8 cellular contexts compared by ENCODE assay signal in genomic region chr10:21533577-21534475, GRCh38. TPM values are rescaled to one million over a fixed set of nuclear protein-coding genes. Genes with fewer than 3 reads are reported as not detected.
DNase-seq lines count a peak whose midpoint lies in the region; ATAC-seq, FAIRE-seq and TF ChIP-seq lines count a peak whose summit lies in the region.

MLLT10 (plus strand) TSS chr10:21534232; CDS start chr10:21534645, 413 bp downstream.

- peak within 1 kb of the TSS; percentile 88 for H3K4me3 Mint-ChIP-seq in T-helper 2 cell treated with Interferon-gamma antibody and Interleukin-4, amounts not matched to agents 5 μg/mL and 100 μg/mL, for 36 hours
- H3K4me3 Mint-ChIP-seq in astrocyte (ENCODE audit: unreplicated experiment) = peak within 1 kb of the TSS; percentile 89

- H3K9ac ChIP-seq in astrocyte (ENCODE audit: low read length) = peak within 1 kb of the TSS; percentile 81

- peaks cover 17% of the 10 kb centered on the region for H3K36me3 Mint-ChIP-seq in T-helper 2 cell treated with Interferon-gamma antibody and Interleukin-4, amounts not matched to agents 5 μg/mL and 100 μg/mL, for 36 hours (ENCODE audit: low read depth)
- H3K36me3 Mint-ChIP-seq in astrocyte (ENCODE audit: low read depth, unreplicated experiment) = no peaks in the 10 kb centered on the region

- H3K27me3 ChIP-seq in astrocyte (ENCODE audit: insufficient read depth, low read length) = no peaks in the 10 kb centered on the region

- peaks cover 22% of the 10 kb centered on the region for H3K4me1 Mint-ChIP-seq in T-helper 2 cell treated with Interferon-gamma antibody and Interleukin-4, amounts not matched to agents 5 μg/mL and 100 μg/mL, for 36 hours (ENCODE audit: low read depth)
- H3K4me1 Mint-ChIP-seq in astrocyte (ENCODE audit: low read depth, unreplicated experiment) = peaks cover 23% of the 10 kb centered on the region

- in situ Hi-C loops in GM13977 (cut with MboI; ENCODE audit: low pct_unique_long_range_greater_than_20kb, low sequenced_read_pairs, unreplicated experiment) = no loop called here

- ATAC-seq in HG02840 (IDR thresholded peaks at IDR 0.05; ENCODE audit: low FRiP score, unreplicated experiment) = peak; percentile 79

- DNase-seq in GM13977 (ENCODE audit: low spot score) (peak; percentile 96), NCI-H1694 (lab: John Stamatoyannopoulos, UW) (peak; percentile 77), astrocyte (ENCODE audit: low read depth) (peak; percentile 93), hepatic stellate cell (ENCODE audit: low spot score) (peak; percentile 93), retinal pigment epithelial cell (ENCODE audit: low read depth) (peak; percentile 86), OCI-M2 (lab: John Stamatoyannopoulos, UW; ENCODE audit: unreplicated experiment) (no peak)
- DNase-seq in T-helper 2 cell treated with Interferon-gamma antibody and Interleukin-4, amounts not matched to agents 5 μg/mL and 100 μg/mL, for 36 hours (ENCODE audit: low spot score) = peak; percentile 89

- peaks cover 41% of the 10 kb centered on the region for H3K79me2 ChIP-seq in astrocyte (ENCODE audit: insufficient read depth, low read length)

- H2AFZ ChIP-seq in astrocyte (ENCODE audit: low read depth, low read length) = peak within 1 kb of the TSS; percentile 43

- no peak for FAIRE-seq in astrocyte (lab: Jason Lieb, UNC)

- H3K27me3 Mint-ChIP-seq in T-helper 2 cell treated with Interferon-gamma antibody and Interleukin-4, amounts not matched to agents 5 μg/mL and 100 μg/mL, for 36 hours (ENCODE audit: low read depth) = peaks cover 18% of the 10 kb centered on the region
- no peaks in the 10 kb centered on the region for H3K27me3 Mint-ChIP-seq in astrocyte (ENCODE audit: low read depth, unreplicated experiment)

- H3K27ac Mint-ChIP-seq in T-helper 2 cell treated with Interferon-gamma antibody and Interleukin-4, amounts not matched to agents 5 μg/mL and 100 μg/mL, for 36 hours = peak within 1 kb of the TSS; percentile 89
- peak within 1 kb of the TSS; percentile 93 for H3K27ac Mint-ChIP-seq in astrocyte (ENCODE audit: unreplicated experiment)

- H3K9me3 ChIP-seq in astrocyte (ENCODE audit: insufficient read depth, low read depth, low read length) = no peaks in the 10 kb centered on the region

- TF ChIP-seq CTCF in GM13977 (IDR thresholded peaks at IDR 0.05; ENCODE audit: extremely low read depth, insufficient read depth, missing control alignments) (no peak), astrocyte (IDR thresholded peaks at IDR 0.05; ENCODE audit: insufficient read depth, low read depth, low read length) (no peak), retinal pigment epithelial cell (conservative IDR thresholded peaks at IDR 0.05; ENCODE audit: low read depth, low read length) (peak; percentile 28)

- peak within 1 kb of the TSS; percentile 93 for H3K4me2 ChIP-seq in astrocyte (ENCODE audit: low read length)

- peaks cover 5% of the 10 kb centered on the region for H3K36me3 ChIP-seq in astrocyte (ENCODE audit: insufficient read depth, low read length)

- peak within 1 kb of the TSS; percentile 78 for H3K4me3 ChIP-seq in astrocyte (ENCODE audit: insufficient read depth, low read depth, low read length)
- H3K4me3 ChIP-seq in retinal pigment epithelial cell (ENCODE audit: low read length) = peak within 1 kb of the TSS; percentile 80

- peak within 1 kb of the TSS; percentile 86 for H3K27ac ChIP-seq in astrocyte (ENCODE audit: low read depth, low read length)

- H4K20me1 ChIP-seq in astrocyte (ENCODE audit: insufficient read depth, low read length) = peaks cover 24% of the 10 kb centered on the region

- H3K9me3 Mint-ChIP-seq in T-helper 2 cell treated with Interferon-gamma antibody and Interleukin-4, amounts not matched to agents 5 μg/mL and 100 μg/mL, for 36 hours = no peaks in the 10 kb centered on the region
- H3K9me3 Mint-ChIP-seq in astrocyte (ENCODE audit: unreplicated experiment) = no peaks in the 10 kb centered on the region

- H3K4me1 ChIP-seq in astrocyte (ENCODE audit: insufficient read depth, low read length) = peaks cover 16% of the 10 kb centered on the region

RNA-seq across cellular contexts. Expression of gene MLLT10, which starts in this region (rescaled TPM):
- total RNA-seq in astrocyte = 33.7 and 46.9 TPM in 2 replicates
